In the genomic region with DNA sequence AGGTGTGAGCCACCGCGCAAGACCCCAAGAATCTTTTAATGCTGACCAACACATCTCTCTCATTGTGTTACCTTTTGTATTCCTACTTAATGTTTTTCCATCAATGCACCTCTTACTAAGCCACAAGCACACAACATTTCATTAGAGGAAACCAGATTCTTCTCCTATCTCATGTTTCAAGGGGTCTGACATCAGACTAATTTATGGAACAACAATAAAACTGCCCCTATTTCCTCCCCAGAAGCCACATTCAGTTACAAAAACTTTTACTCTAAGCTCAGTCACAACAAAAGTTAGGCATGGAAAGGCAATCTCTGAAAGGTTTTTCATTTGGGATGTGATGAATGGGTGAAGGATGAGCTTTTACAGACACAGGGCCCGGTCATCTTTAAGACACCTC, we compare ENCODE assay signal across 20 cellular contexts.
DNase-seq lines count a peak whose midpoint lies in the region; TF ChIP-seq lines count a peak whose summit lies in the region.
"Had no signal": no experiment of that assay in that cellular context is flagged by ENCODE, and none has a peak within 500 bp of the region (broad histone marks: within the 10 kb centered on the region; RNA-seq: fewer than 3 reads in every experiment).

No MANE protein-coding gene starts in this region.

- H3K36me3 ChIP-seq in A673 (ENCODE audit: insufficient read depth, low read length, poor library complexity, severe bottlenecking), result no peaks in the 10 kb centered on the region
- H3K36me3 ChIP-seq in osteoblast (ENCODE audit: insufficient read depth, low read length), result no peaks in the 10 kb centered on the region
- no peaks in the 10 kb centered on the region for H3K36me3 ChIP-seq in ovary
- H3K36me3 ChIP-seq in testis (ENCODE audit: low read depth, missing control alignments), result no peaks in the 10 kb centered on the region
- H3K36me3 ChIP-seq: Peyer's patch had no signal

- H4K20me1 ChIP-seq in osteoblast (ENCODE audit: insufficient read depth, low read length), result peaks cover 35% of the 10 kb centered on the region

- no peak for TF ChIP-seq EP300 in ovary (IDR thresholded peaks at IDR 0.05)

- CTCF ChIA-PET in A673 (lab: Charles Lee) (no interaction called here), HEK293T (lab: Yijun Ruan, JAX) (no interaction called here)

- H3K4me1 ChIP-seq in A673 (ENCODE audit: insufficient read depth, low read length, poor library complexity, severe bottlenecking) (peaks cover 31% of the 10 kb centered on the region), osteoblast (ENCODE audit: insufficient read depth, low read length) (peaks cover 18% of the 10 kb centered on the region), ovary (ENCODE audit: insufficient read depth) (peaks cover 12% of the 10 kb centered on the region), testis (peaks cover 9% of the 10 kb centered on the region)
- H3K4me1 ChIP-seq: Peyer's patch had no signal

- WGBS in ovary, 3 donors, result 75 to 78% (median 77%) methylated on average over 3 of the region's 3 CpGs
- 88 to 96% methylated on average over 3 of the region's 3 CpGs for WGBS in testis, 2 donors

- no TSS peak for BruUV-seq in A673 (replicated peaks; lab: Mats Ljungman, UMichigan)

- POLR2A ChIA-PET in A673 (lab: Charles Lee; ENCODE audit: low non-redundant PET), result no interaction called here
- POLR2A ChIA-PET in HEK293T (lab: Yijun Ruan, JAX), result no interaction called here

- H3K4me2 ChIP-seq in osteoblast (ENCODE audit: insufficient read depth, low read length), result peak overlapping the region; percentile 8
- H3K4me2 ChIP-seq: KMS-11 had no signal

- DNase-seq in A673 (ENCODE audit: low spot score), result peak; percentile 34
- DNase-seq in HEK293T (ENCODE audit: extremely low spot score), result no peak
- no peak for DNase-seq in coronary artery (ENCODE audit: low spot score)
- DNase-seq in osteoblast (ENCODE audit: insufficient read length, low spot score, missing footprints), result no peak
- DNase-seq in ovary, result no peak
- no peak for DNase-seq in mesenteric fat pad (ENCODE audit: low spot score)
- DNase-seq in stimulated activated CD4-positive, alpha-beta T cell treated with anti-CD3 and anti-CD28 coated beads, Interleukin-4, amount 100 ng/mL, for 24 hours, result no peak
- DNase-seq in testis, result no peak
- DNase-seq: DMS79 treated with DMSO at 0.1 percent for 48 hours, H7, NCI-H1105, NCI-H146, NCI-H2029, NCI-H2171, NCI-H345, NCI-H774, Peyer's patch had no signal

- peaks cover 49% of the 10 kb centered on the region for H3K79me2 ChIP-seq in osteoblast (ENCODE audit: insufficient read depth, low read length)

- intact Hi-C loops in A673 (cut with micrococcal nuclease; ENCODE audit: unreplicated experiment), result loop anchor here (5.0 kb wide), 3 partner anchors 125 to 410 kb away; a partner anchor contains a TSS
- intact Hi-C loops in ovary (cut with DNase I), result loop anchor here in 2 of 4 donors (10.0 kb wide), 1 partner anchor 348 kb away; no protein-coding TSS in a partner anchor
- intact Hi-C loops in testis (cut with DNase I; ENCODE audit: low total_unique reads), result no loop called here

- TF ChIP-seq POLR2A in ovary (IDR thresholded peaks at IDR 0.05), result no peak
- TF ChIP-seq POLR2A in testis (IDR thresholded peaks at IDR 0.05), result no peak

- no peak overlapping the region for H2AFZ ChIP-seq in osteoblast (ENCODE audit: low read length)

- H3K27me3 ChIP-seq in A673 (replicated peaks; ENCODE audit: insufficient read depth, low read depth, low read length, poor library complexity) (no peaks in the 10 kb centered on the region), osteoblast (ENCODE audit: insufficient read depth, low read length) (no peaks in the 10 kb centered on the region), ovary (no peaks in the 10 kb centered on the region), testis (no peaks in the 10 kb centered on the region)
- H3K27me3 ChIP-seq: Peyer's patch had no signal

- peak overlapping the region; percentile 45 for H3K27ac ChIP-seq in A673 (ENCODE audit: low read depth, low read length, poor library complexity, severe bottlenecking)
- H3K27ac ChIP-seq in coronary artery, result peak overlapping the region; percentile 5 to 18
- peak overlapping the region; percentile 1 for H3K27ac ChIP-seq in osteoblast (ENCODE audit: low read depth, low read length)
- H3K27ac ChIP-seq in ovary, result no peak overlapping the region
- H3K27ac ChIP-seq in testis, result no peak overlapping the region
- H3K27ac ChIP-seq: C4-2B, KMS-11, Peyer's patch had no signal

- H3K4me3 ChIP-seq in A673 (ENCODE audit: low read depth, low read length, poor library complexity, severe bottlenecking) (no peak overlapping the region), coronary artery (no peak overlapping the region), osteoblast (ENCODE audit: insufficient read depth, low read length) (no peak overlapping the region), ovary (no peak overlapping the region), testis (no peak overlapping the region)
- H3K4me3 ChIP-seq: GM12878, Peyer's patch had no signal

- H3K9me3 ChIP-seq in A673 (ENCODE audit: low read depth, low read length, poor library complexity, severe bottlenecking) (no peaks in the 10 kb centered on the region), osteoblast (ENCODE audit: low read depth, low read length) (no peaks in the 10 kb centered on the region), ovary (no peaks in the 10 kb centered on the region), testis (no peaks in the 10 kb centered on the region)
- H3K9me3 ChIP-seq: Peyer's patch had no signal

- TF ChIP-seq CTCF in A673 (conservative IDR thresholded peaks at IDR 0.05; ENCODE audit: low read depth, low read length), result no peak
- no peak for TF ChIP-seq CTCF in coronary artery (IDR thresholded peaks at IDR 0.05)
- no peak for TF ChIP-seq CTCF in osteoblast (IDR thresholded peaks at IDR 0.05; ENCODE audit: extremely low read depth, low read depth, low read length)
- TF ChIP-seq CTCF in ovary (IDR thresholded peaks at IDR 0.05), result no peak
- TF ChIP-seq CTCF in testis (IDR thresholded peaks at IDR 0.05), result no peak

TF ChIP-seq in HEK293T, 16 proteins besides CTCF, POLR2A, EP300 and RAD21:
- no peak for TF ChIP-seq HDGF (IDR thresholded peaks at IDR 0.05; ENCODE audit: borderline replicate concordance)
- TF ChIP-seq, protein P1, sequence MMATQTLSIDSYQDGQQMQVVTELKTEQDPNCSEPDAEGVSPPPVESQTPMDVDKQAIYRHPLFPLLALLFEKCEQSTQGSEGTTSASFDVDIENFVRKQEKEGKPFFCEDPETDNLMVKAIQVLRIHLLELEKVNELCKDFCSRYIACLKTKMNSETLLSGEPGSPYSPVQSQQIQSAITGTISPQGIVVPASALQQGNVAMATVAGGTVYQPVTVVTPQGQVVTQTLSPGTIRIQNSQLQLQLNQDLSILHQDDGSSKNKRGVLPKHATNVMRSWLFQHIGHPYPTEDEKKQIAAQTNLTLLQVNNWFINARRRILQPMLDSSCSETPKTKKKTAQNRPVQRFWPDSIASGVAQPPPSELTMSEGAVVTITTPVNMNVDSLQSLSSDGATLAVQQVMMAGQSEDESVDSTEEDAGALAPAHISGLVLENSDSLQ (IDR thresholded peaks at IDR 0.05), result peak; percentile 70
TF ChIP-seq in HEK293T: peak in this region for 1.

Comparison
In these comparisons a context has a peak if more than half of its experiments do, and no peak if none do; other contexts are left out.
1. H3K27ac ChIP-seq: peak in A673 (single experiment), coronary artery (2 of 2) and osteoblast (single experiment); none in ovary (0 of 2) and testis (0 of 2).